1 cellular context compared by ENCODE assay signal in the genomic region with DNA sequence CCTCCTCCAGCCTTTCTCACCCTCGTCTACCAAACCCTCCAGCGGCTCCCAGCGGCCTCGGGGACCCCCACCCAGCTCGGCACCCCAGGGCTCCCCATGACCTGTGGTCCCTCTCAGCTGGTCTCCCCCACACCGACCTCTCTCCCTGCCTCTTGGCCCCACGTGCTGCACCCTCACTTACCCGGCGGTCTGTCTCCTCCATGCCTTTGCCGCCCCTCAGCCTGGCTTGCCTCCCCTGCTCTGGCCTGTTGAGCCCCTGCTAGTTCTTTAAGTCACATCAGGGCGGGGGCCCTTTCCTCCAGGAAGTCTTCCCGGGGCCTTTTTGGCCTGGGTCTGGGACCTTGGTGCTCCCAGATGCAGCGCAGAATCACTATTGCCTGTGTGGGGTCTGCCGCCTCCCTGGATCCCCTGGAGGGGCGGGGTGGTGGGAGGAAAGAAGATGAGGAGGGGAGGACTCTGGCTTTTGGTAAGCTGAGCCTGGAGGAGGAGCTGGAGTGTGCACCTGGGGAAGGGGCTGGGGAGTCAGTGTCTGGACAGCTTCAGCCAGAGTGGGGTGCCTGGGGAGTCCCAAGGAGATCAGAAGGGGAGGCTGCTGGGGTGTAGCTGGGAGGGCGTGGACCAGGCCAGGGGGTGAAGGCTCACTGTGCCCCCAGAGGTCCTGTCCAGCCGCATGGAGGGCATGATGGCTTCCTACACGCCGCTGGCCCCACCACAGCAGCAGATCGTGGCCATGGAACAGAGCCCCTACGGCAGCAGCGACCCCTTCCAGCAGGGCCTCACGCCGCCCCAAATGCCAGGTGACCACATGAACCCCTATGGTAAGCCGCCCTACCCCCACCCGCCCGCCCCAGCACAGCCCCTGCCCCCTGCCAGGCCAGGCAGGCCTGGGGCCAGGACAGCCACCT.
TF ChIP-seq lines count a peak whose summit lies in the region.

No MANE protein-coding gene starts in this region.

TF ChIP-seq in WTC11, 78 proteins besides CTCF, POLR2A, EP300 and RAD21 (continued from another document):
- no peak for TF ChIP-seq PRDM15 (CRISPR knock-in tag; IDR thresholded peaks at IDR 0.05)
- TF ChIP-seq, protein P1, sequence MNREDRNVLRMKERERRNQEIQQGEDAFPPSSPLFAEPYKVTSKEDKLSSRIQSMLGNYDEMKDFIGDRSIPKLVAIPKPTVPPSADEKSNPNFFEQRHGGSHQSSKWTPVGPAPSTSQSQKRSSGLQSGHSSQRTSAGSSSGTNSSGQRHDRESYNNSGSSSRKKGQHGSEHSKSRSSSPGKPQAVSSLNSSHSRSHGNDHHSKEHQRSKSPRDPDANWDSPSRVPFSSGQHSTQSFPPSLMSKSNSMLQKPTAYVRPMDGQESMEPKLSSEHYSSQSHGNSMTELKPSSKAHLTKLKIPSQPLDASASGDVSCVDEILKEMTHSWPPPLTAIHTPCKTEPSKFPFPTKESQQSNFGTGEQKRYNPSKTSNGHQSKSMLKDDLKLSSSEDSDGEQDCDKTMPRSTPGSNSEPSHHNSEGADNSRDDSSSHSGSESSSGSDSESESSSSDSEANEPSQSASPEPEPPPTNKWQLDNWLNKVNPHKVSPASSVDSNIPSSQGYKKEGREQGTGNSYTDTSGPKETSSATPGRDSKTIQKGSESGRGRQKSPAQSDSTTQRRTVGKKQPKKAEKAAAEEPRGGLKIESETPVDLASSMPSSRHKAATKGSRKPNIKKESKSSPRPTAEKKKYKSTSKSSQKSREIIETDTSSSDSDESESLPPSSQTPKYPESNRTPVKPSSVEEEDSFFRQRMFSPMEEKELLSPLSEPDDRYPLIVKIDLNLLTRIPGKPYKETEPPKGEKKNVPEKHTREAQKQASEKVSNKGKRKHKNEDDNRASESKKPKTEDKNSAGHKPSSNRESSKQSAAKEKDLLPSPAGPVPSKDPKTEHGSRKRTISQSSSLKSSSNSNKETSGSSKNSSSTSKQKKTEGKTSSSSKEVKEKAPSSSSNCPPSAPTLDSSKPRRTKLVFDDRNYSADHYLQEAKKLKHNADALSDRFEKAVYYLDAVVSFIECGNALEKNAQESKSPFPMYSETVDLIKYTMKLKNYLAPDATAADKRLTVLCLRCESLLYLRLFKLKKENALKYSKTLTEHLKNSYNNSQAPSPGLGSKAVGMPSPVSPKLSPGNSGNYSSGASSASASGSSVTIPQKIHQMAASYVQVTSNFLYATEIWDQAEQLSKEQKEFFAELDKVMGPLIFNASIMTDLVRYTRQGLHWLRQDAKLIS (CRISPR knock-in tag; IDR thresholded peaks at IDR 0.05; ENCODE audit: borderline replicate concordance): no peak
- no peak for TF ChIP-seq GTF2I (CRISPR knock-in tag; conservative IDR thresholded peaks at IDR 0.05)
